Comparison of ENCODE assay signal across 8 cellular contexts in the genomic region with DNA sequence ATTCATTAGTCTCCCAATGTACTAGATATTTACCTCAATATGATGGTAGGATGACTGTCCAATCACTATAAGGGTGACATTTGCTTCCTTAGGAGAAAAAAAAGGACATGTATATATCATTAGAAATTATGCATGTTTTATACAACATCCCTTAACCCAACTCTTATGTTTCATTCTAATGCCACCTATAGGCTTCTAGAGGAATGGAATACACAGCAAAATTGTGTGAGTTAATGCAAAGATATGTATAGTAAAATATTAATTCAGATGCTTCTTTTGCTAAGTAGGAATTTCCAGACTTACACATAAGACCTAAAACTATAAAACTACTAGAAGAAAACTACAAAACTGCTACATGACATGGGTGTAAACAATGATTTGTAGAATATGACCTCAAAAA. TPM values are rescaled to one million over a fixed set of nuclear protein-coding genes. Genes with fewer than 3 reads are reported as not detected.
DNase-seq lines count a peak whose midpoint lies in the region; ATAC-seq and TF ChIP-seq lines count a peak whose summit lies in the region.

No MANE protein-coding gene starts in this region.

- TF ChIP-seq EP300 in SK-N-SH (IDR thresholded peaks at IDR 0.05; ENCODE audit: borderline replicate concordance in 1 of 2, low read depth in 1 of 2, low read length in 1 of 2), result no peak

- CTCF ChIA-PET in SK-N-SH (lab: Yijun Ruan, JAX), result interaction anchor here (0.7 to 3.5 kb wide), 5 partner anchors 202 to 399 kb away, joined by 3 to 18 read pairs (median 3); no protein-coding TSS in a partner anchor

- peak overlapping the region; percentile 42; the same call in 1 of the 2 replicates for H3K27ac Mint-ChIP-seq in HFFc6

- H3K4me1 Mint-ChIP-seq in HFFc6 (ENCODE audit: low read depth), result peaks cover 50% of the 10 kb centered on the region

- H3K9me3 ChIP-seq in SK-N-SH (no peaks in the 10 kb centered on the region), hepatocyte (ENCODE audit: low read depth) (no peaks in the 10 kb centered on the region)

- H3K27ac ChIP-seq in C4-2B, result no peak overlapping the region
- peak overlapping the region in 1 of 2 experiments; percentile 96; a peak in 1 of 4 replicates for H3K27ac ChIP-seq in SK-N-SH (ENCODE audit: low read depth in 2 of 2, low read length in 1 of 2)
- no peak overlapping the region for H3K27ac ChIP-seq in hepatocyte

- peaks cover 4% of the 10 kb centered on the region; the same call in 1 of the 2 replicates for H3K36me3 Mint-ChIP-seq in HFFc6 (ENCODE audit: low read depth)

- H3K9me2 ChIP-seq in SK-N-SH, result no peaks in the 10 kb centered on the region
- H3K9me2 ChIP-seq in hepatocyte (replicated peaks; ENCODE audit: insufficient read depth), result no peaks in the 10 kb centered on the region

- POLR2A ChIA-PET in SK-N-SH (lab: Yijun Ruan, JAX), result no interaction called here

- no peak overlapping the region for H3K9ac ChIP-seq in SK-N-SH

- peaks cover 4% of the 10 kb centered on the region for H3K27me3 Mint-ChIP-seq in HFFc6 (ENCODE audit: insufficient read depth)

- peaks cover 16 to 36% of the 10 kb centered on the region in 2 experiments for H3K36me3 ChIP-seq in SK-N-SH (replicated peaks in 1 of 2; ENCODE audit: control insufficient read depth in 1 of 2, insufficient read depth in 2 of 2, low read length in 1 of 2)
- H3K36me3 ChIP-seq in hepatocyte (replicated peaks; ENCODE audit: insufficient read depth, low read depth), result no peaks in the 10 kb centered on the region

- peak; percentile 81 for TF ChIP-seq RAD21 in SK-N-SH (IDR thresholded peaks at IDR 0.05; ENCODE audit: low read length)

- H3K4me3 ChIP-seq in SK-N-SH (ENCODE audit: low read depth in 2 of 2, low read length in 1 of 2), result no peak overlapping the region
- H3K4me3 ChIP-seq in hepatocyte, result no peak overlapping the region

- H4K20me1 ChIP-seq in SK-N-SH (ENCODE audit: insufficient read depth) (no peaks in the 10 kb centered on the region), hepatocyte (ENCODE audit: insufficient read depth, poor library complexity, severe bottlenecking) (no peaks in the 10 kb centered on the region)

- H3F3A ChIP-seq in SK-N-SH (replicated peaks; ENCODE audit: insufficient read depth), result peaks cover 35% of the 10 kb centered on the region

- no peak for ATAC-seq in GM21576 (IDR thresholded peaks at IDR 0.05; ENCODE audit: unreplicated experiment)
- no peak for ATAC-seq in GM18867 (IDR thresholded peaks at IDR 0.05; ENCODE audit: unreplicated experiment)

- no peak overlapping the region for H2AFZ ChIP-seq in SK-N-SH (ENCODE audit: low read depth)
- H2AFZ ChIP-seq in hepatocyte, result no peak overlapping the region

- DNase-seq in HFFc6 (peak; percentile 21), SK-N-SH (peak; percentile 48), hepatocyte (ENCODE audit: low spot score) (no peak), NCI-H1930 (lab: John Stamatoyannopoulos, UW) (no peak), GDM1 (lab: John Stamatoyannopoulos, UW) (no peak)

- H3K4me3 Mint-ChIP-seq in HFFc6, result no peak overlapping the region

- no peaks in the 10 kb centered on the region for H3K27me3 ChIP-seq in SK-N-SH (ENCODE audit: insufficient read depth)
- H3K27me3 ChIP-seq in hepatocyte, result no peaks in the 10 kb centered on the region

- H3K4me2 ChIP-seq in SK-N-SH (no peak overlapping the region), hepatocyte (no peak overlapping the region)

- H3K79me2 ChIP-seq in SK-N-SH (ENCODE audit: insufficient read depth) (peaks cover 14% of the 10 kb centered on the region), hepatocyte (peaks cover 4% of the 10 kb centered on the region)

- no peaks in the 10 kb centered on the region for H3K9me3 Mint-ChIP-seq in HFFc6

- TF ChIP-seq CTCF in C4-2B (conservative IDR thresholded peaks at IDR 0.05), result peak; percentile 73
- TF ChIP-seq CTCF in HFFc6 (IDR thresholded peaks at IDR 0.05), result peak; percentile 75
- peak; percentile 71 for TF ChIP-seq CTCF in SK-N-SH (IDR thresholded peaks at IDR 0.05)
- peak; percentile 55 for TF ChIP-seq CTCF in hepatocyte (IDR thresholded peaks at IDR 0.05; ENCODE audit: poor library complexity)

- peaks cover 0 to 3% of the 10 kb centered on the region in 2 experiments; a peak in 1 of 4 replicates for H3K4me1 ChIP-seq in SK-N-SH (ENCODE audit: control insufficient read depth in 1 of 2, insufficient read depth in 2 of 2, low read depth in 1 of 2, low read length in 1 of 2)
- peaks cover 5% of the 10 kb centered on the region for H3K4me1 ChIP-seq in hepatocyte (ENCODE audit: insufficient read depth)

TF ChIP-seq in SK-N-SH, 30 proteins besides CTCF, POLR2A, EP300 and RAD21:
- TF ChIP-seq SMC3 (IDR thresholded peaks at IDR 0.05; ENCODE audit: low read depth, low read length) (peak; percentile 36), MXI1 (IDR thresholded peaks at IDR 0.05; ENCODE audit: low read depth, low read length) (no peak)
TF ChIP-seq in SK-N-SH: peak in this region for 1.

RNA-seq across cellular contexts. Expression of gene PRXL2C, which starts 3.5 kb away (rescaled TPM):
- 10 to 100 TPM; 16.3 to 19.7 (median 17.8) TPM for total RNA-seq in HFFc6 (2021; fragmentation: NEBNext Ultra II Directional; extraction: Animal tissue kit (Norgen Biotek cat#: 25700))
- 8.4 and 8.7 TPM in 2 replicates for polyA plus RNA-seq in SK-N-SH (2012; rRNA removed)
- 11.5 and 12.8 TPM in 2 replicates for polyA plus RNA-seq in SK-N-SH (2012; cell fraction: cytosol; rRNA removed)
- 2.4 and 3.7 TPM in 2 replicates for polyA plus RNA-seq in SK-N-SH (2012; cell fraction: nucleus; rRNA removed)
- 11.0 and 11.4 TPM in 2 replicates for total RNA-seq in hepatocyte
- polyA plus RNA-seq in hepatocyte, result 8.8 and 11.6 TPM in 2 replicates

RNA-seq across cellular contexts. Expression of gene CDC14B, which starts 32.0 kb away (rescaled TPM):
- total RNA-seq in HFFc6 (2021; fragmentation: NEBNext Ultra II Directional; extraction: Animal tissue kit (Norgen Biotek cat#: 25700)), result 10 to 100 TPM; 10.7 to 14.9 (median 12.1) TPM
- polyA plus RNA-seq in SK-N-SH (2012; rRNA removed), result 10.1 and 10.5 TPM in 2 replicates
- 13.8 and 15.5 TPM in 2 replicates for polyA plus RNA-seq in SK-N-SH (2012; cell fraction: cytosol; rRNA removed)
- 12.5 and 21.1 TPM in 2 replicates for polyA plus RNA-seq in SK-N-SH (2012; cell fraction: nucleus; rRNA removed)
- total RNA-seq in hepatocyte, result 26.2 and 33.4 TPM in 2 replicates
- 11.4 and 15.1 TPM in 2 replicates for polyA plus RNA-seq in hepatocyte

Comparison
In these comparisons a context has a peak if more than half of its experiments do, and no peak if none do; other contexts are left out.
1. DNase-seq: peak in HFFc6 (single experiment) and SK-N-SH (single experiment); none in hepatocyte (single experiment), NCI-H1930 (0 of 2) and GDM1 (single experiment).
2. Peak in every context shown above with its lines, with median percentiles within 50 percentile points of each other: CTCF ChIP-seq.